16 cellular contexts compared by ENCODE assay signal in genomic region chr11:64932324-64932723, GRCh38. TPM values are rescaled to one million over a fixed set of nuclear protein-coding genes. Genes with fewer than 3 reads are reported as not detected.
DNase-seq lines count a peak whose midpoint lies in the region; ATAC-seq and TF ChIP-seq lines count a peak whose summit lies in the region.
"Had no signal": no experiment of that assay in that cellular context is flagged by ENCODE, and none has a peak within 500 bp of the region (broad histone marks: within the 10 kb centered on the region; RNA-seq: fewer than 3 reads in every experiment).

No MANE protein-coding gene starts in this region.

- peaks cover 13% of the 10 kb centered on the region for H3K4me1 ChIP-seq in neural progenitor cell
- H3K4me1 ChIP-seq: BE2C, HAP-1 had no signal

- peak overlapping the region; percentile 72 for H3K27ac Mint-ChIP-seq in neural progenitor cell
- no peak overlapping the region for H3K27ac Mint-ChIP-seq in CD4-positive, alpha-beta T cell
- H3K27ac Mint-ChIP-seq: CD8-positive, alpha-beta T cell; IgD-negative memory B cell had no signal

- H2AFZ ChIP-seq in neural progenitor cell (replicated peaks) = no peak overlapping the region

- POLR2A ChIA-PET in CD4-positive, alpha-beta T cell (lab: Charles Lee) = no interaction called here

- peaks cover 25% of the 10 kb centered on the region for H3K4me1 Mint-ChIP-seq in neural progenitor cell
- H3K4me1 Mint-ChIP-seq in CD4-positive, alpha-beta T cell (ENCODE audit: low read depth) = no peaks in the 10 kb centered on the region

- peaks cover 7% of the 10 kb centered on the region for H3K36me3 Mint-ChIP-seq in neural progenitor cell
- H3K36me3 Mint-ChIP-seq in CD4-positive, alpha-beta T cell (ENCODE audit: low read depth) = peaks cover 42% of the 10 kb centered on the region

- no peaks in the 10 kb centered on the region for H3K9me3 ChIP-seq in neural progenitor cell (ENCODE audit: low read depth)
- H3K9me3 ChIP-seq in CD4-positive, alpha-beta T cell (ENCODE audit: control insufficient read depth, low read length) = no peaks in the 10 kb centered on the region
- H3K9me3 ChIP-seq: BE2C, HAP-1 had no signal

- peaks cover 13% of the 10 kb centered on the region for H3F3A ChIP-seq in neural progenitor cell (ENCODE audit: low read depth)

- CTCF ChIA-PET in CD4-positive, alpha-beta T cell (lab: Charles Lee) = no interaction called here

- no peak for ATAC-seq in CD4-positive, alpha-beta T cell (ENCODE audit: poor library complexity)
- ATAC-seq: CD8-positive, alpha-beta T cell had no signal

- peaks cover 7% of the 10 kb centered on the region for H3K27me3 Mint-ChIP-seq in neural progenitor cell (ENCODE audit: insufficient read depth, low read depth)
- H3K27me3 Mint-ChIP-seq in CD4-positive, alpha-beta T cell = no peaks in the 10 kb centered on the region
- H3K27me3 Mint-ChIP-seq: IgD-negative memory B cell had no signal

- H3K79me2 ChIP-seq in neural progenitor cell (ENCODE audit: low read depth) = no peaks in the 10 kb centered on the region

- H3K4me3 ChIP-seq in neural progenitor cell = no peak overlapping the region
- H3K4me3 ChIP-seq: HAP-1 had no signal

- DNase-seq in dedifferentiated amniotic fluid mesenchymal stem cell (ENCODE audit: extremely low spot score) = peak; percentile 6
- no peak for DNase-seq in neural progenitor cell (ENCODE audit: low spot score)
- no peak for DNase-seq in CD4-positive, alpha-beta T cell
- DNase-seq in inferior parietal cortex (ENCODE audit: extremely low spot score) = no peak
- DNase-seq: BE2C; CD8-positive, alpha-beta T cell; COR-L47; DMS153; DMS79 treated with DMSO at 0.1 percent for 48 hours; EL; GOT3 had no signal

- H3K9ac ChIP-seq in neural progenitor cell = no peak overlapping the region

- no peak for TF ChIP-seq CTCF in neural progenitor cell (IDR thresholded peaks at IDR 0.05)
- TF ChIP-seq CTCF in CD4-positive, alpha-beta T cell (IDR thresholded peaks at IDR 0.05) = no peak

- no peak overlapping the region for H3K4me2 ChIP-seq in neural progenitor cell

- H4K20me1 ChIP-seq in neural progenitor cell (ENCODE audit: low read depth) = no peaks in the 10 kb centered on the region

- peak overlapping the region; percentile 32 for H3K27ac ChIP-seq in angular gyrus (ENCODE audit: low read depth, low read length)
- no peak overlapping the region for H3K27ac ChIP-seq in neural progenitor cell
- no peak overlapping the region for H3K27ac ChIP-seq in CD4-positive, alpha-beta T cell (ENCODE audit: low read depth, low read length)
- H3K27ac ChIP-seq: C4-2B had no signal

- intact Hi-C loops in CD4-positive, alpha-beta T cell (cut with DNase I, micrococcal nuclease) = no loop called here

- H3K4me3 Mint-ChIP-seq in neural progenitor cell = no peak overlapping the region
- H3K4me3 Mint-ChIP-seq in CD4-positive, alpha-beta T cell = no peak overlapping the region
- H3K4me3 Mint-ChIP-seq: CD8-positive, alpha-beta T cell; IgD-negative memory B cell had no signal

- no peaks in the 10 kb centered on the region for H3K27me3 ChIP-seq in neural progenitor cell
- no peaks in the 10 kb centered on the region for H3K27me3 ChIP-seq in CD4-positive, alpha-beta T cell (ENCODE audit: control insufficient read depth, insufficient read depth, low read length)
- H3K27me3 ChIP-seq: BE2C had no signal

- no peaks in the 10 kb centered on the region for H3K9me3 Mint-ChIP-seq in neural progenitor cell
- no peaks in the 10 kb centered on the region for H3K9me3 Mint-ChIP-seq in CD4-positive, alpha-beta T cell
- H3K9me3 Mint-ChIP-seq: CD8-positive, alpha-beta T cell; IgD-negative memory B cell had no signal

- H3K36me3 ChIP-seq in neural progenitor cell = no peaks in the 10 kb centered on the region
- H3K36me3 ChIP-seq: BE2C, HAP-1 had no signal

RNA-seq across cellular contexts. Expression of gene GPHA2, which starts 3.4 kb away (rescaled TPM):
- total RNA-seq in neural progenitor cell (ENCODE audit: low replicate concordance) = 1.5 TPM in 1 of 2 replicates, not detected in the other
- under 1 TPM; 0.49 to 0.56 TPM for total RNA-seq in CD4-positive, alpha-beta T cell
- total RNA-seq: CD8-positive, alpha-beta T cell; HT-29 had no signal

RNA-seq across cellular contexts. Expression of gene PPP2R5B, which starts 7.8 kb away (rescaled TPM):
- total RNA-seq in neural progenitor cell (ENCODE audit: low replicate concordance) = 5.7 and 11.3 TPM in 2 replicates
- total RNA-seq in CD4-positive, alpha-beta T cell = 10 to 100 TPM; 16.8 to 18.3 TPM

RNA-seq across cellular contexts. Expression of gene ATG2A, which starts 15.3 kb away (rescaled TPM):
- total RNA-seq in neural progenitor cell (ENCODE audit: low replicate concordance) = 4.4 and 16.6 TPM in 2 replicates
- 100 to 1,000 TPM; 189 to 198 TPM for total RNA-seq in CD4-positive, alpha-beta T cell

RNA-seq across cellular contexts. Expression of gene MAJIN, which starts 39.6 kb away (rescaled TPM):
- total RNA-seq in neural progenitor cell (ENCODE audit: low replicate concordance) = 0.06 TPM in 1 of 2 replicates, not detected in the other
- total RNA-seq in CD4-positive, alpha-beta T cell = under 1 TPM; 0.50 to 0.55 TPM
- total RNA-seq: CD8-positive, alpha-beta T cell; HT-29 had no signal

RNA-seq across cellular contexts. Expression of gene EHD1, which starts 53.9 kb away (rescaled TPM):
- total RNA-seq in neural progenitor cell (ENCODE audit: low replicate concordance) = 19.8 and 39.7 TPM in 2 replicates
- total RNA-seq in CD4-positive, alpha-beta T cell = 100 to 1,000 TPM; 132 to 139 TPM

Comparison
In these comparisons a context has a peak if more than half of its experiments do, and no peak if none do; other contexts are left out.
1. RNA of gene ATG2A, which starts 15.3 kb away (total RNA-seq): 189 to 198 TPM in CD4-positive, alpha-beta T cell; 4.4 to 16.6 TPM in neural progenitor cell; every median in the first group is over 10 times any median in the second.